ENCODE assay signal across 8 cellular contexts in genomic region chr9:80516678-80517077, GRCh38.
"Had no signal": no experiment of that assay in that cellular context is flagged by ENCODE, and none has a peak within 500 bp of the region (broad histone marks: within the 10 kb centered on the region; RNA-seq: fewer than 3 reads in every experiment).

No MANE protein-coding gene starts in this region.

- H3K9me3 ChIP-seq: HAP-1 had no signal

- H3K27me3 Mint-ChIP-seq: IgD-negative memory B cell had no signal

- H3K9ac ChIP-seq: GM23248 had no signal

- H3K4me3 ChIP-seq: GM23248, HAP-1 had no signal

- H3K4me3 Mint-ChIP-seq: HFFc6, IgD-negative memory B cell had no signal

- DNase-seq: GM23248, GOT3, H7, HFFc6, KG1 had no signal

- H3K27ac Mint-ChIP-seq: HFFc6, IgD-negative memory B cell had no signal

- H2AFZ ChIP-seq: GM23248 had no signal

- ATAC-seq: HCT116 had no signal

- H3K27ac ChIP-seq: GM23248 had no signal

- H3K36me3 ChIP-seq: HAP-1 had no signal

- H3K4me1 ChIP-seq: HAP-1 had no signal
